Comparison of ENCODE assay signal across 8 cellular contexts in the genomic region with DNA sequence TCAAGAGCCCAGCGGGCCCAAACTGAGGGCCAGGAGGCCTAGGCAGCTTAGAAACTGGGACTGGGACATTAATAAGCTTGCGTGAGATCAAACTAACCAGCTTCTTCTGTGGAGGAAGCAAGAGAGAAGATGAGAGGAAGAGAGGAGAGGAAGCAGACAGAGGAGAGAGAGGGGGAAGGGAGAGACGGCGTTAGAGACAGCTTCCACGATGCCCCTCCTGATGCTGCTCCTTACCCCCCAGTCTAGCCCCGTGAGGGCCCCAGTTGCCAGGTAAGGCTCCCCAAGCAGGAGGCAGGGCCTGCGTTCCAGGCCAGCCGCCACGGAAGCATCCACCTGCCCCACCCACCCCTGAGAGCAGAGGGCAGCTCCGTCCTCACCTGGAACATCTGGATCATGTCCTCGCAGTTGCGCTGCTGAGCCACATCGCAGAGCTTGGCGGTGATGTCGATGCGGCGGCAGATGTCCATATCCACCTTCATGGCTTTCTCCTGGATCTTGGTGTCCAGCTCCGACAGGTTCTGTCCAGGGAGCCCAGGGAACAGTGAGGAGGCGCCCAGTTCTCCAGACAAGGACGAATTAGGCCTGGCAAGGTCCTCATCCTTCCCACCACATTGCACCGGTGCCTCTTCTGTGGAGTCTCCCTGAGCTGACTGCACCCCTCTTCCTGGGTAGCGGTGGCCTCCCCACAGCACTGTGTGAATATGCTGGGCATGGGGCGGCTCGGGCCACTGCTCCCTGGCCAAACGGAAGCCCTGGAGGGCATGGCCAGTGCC. TPM values are rescaled to one million over a fixed set of nuclear protein-coding genes. Genes with fewer than 3 reads are reported as not detected.
A peak's percentile ranks its signal among the peaks of the same experiment; 100 is the strongest.
DNase-seq lines count a peak whose midpoint lies in the region; ATAC-seq, FAIRE-seq and TF ChIP-seq lines count a peak whose summit lies in the region.
"Had no signal": no experiment of that assay in that cellular context is flagged by ENCODE, and none has a peak within 500 bp of the region (broad histone marks: within the 10 kb centered on the region; RNA-seq: fewer than 3 reads in every experiment).

No MANE protein-coding gene starts in this region.

- no peak for FAIRE-seq in RCC 7860 (lab: Jason Lieb, UNC)

- H3K27me3 ChIP-seq in gastroesophageal sphincter, result no peaks in the 10 kb centered on the region
- no peaks in the 10 kb centered on the region for H3K27me3 ChIP-seq in suprapubic skin
- H3K27me3 ChIP-seq: Peyer's patch had no signal

- H3K9me3 ChIP-seq in gastroesophageal sphincter, result no peaks in the 10 kb centered on the region
- H3K9me3 ChIP-seq in suprapubic skin, result no peaks in the 10 kb centered on the region
- H3K9me3 ChIP-seq: Peyer's patch had no signal

- TF ChIP-seq POLR2A in gastroesophageal sphincter (IDR thresholded peaks at IDR 0.05), result no peak
- no peak for TF ChIP-seq POLR2A in suprapubic skin (IDR thresholded peaks at IDR 0.05)

- H3K27ac ChIP-seq in gastroesophageal sphincter, result peak overlapping the region in 3 of 4 donors; percentile 91 to 94 (median 93)
- peak overlapping the region; percentile 28 for H3K27ac ChIP-seq in suprapubic skin

- no peak for ATAC-seq in gastroesophageal sphincter
- ATAC-seq: natural killer cell treated with Interleukin-12 subunit alpha and Interleukin-12 subunit beta and Interleukin-15 and Interleukin-18, amount 100 ng/mL, for 72 hours had no signal

- TF ChIP-seq EP300 in gastroesophageal sphincter (IDR thresholded peaks at IDR 0.05) (no peak), suprapubic skin (IDR thresholded peaks at IDR 0.05) (no peak)

- peak overlapping the region; percentile 29; the same call in 1 of the 2 replicates for H3K4me3 ChIP-seq in WI38 (ENCODE audit: low read depth, low read length)
- H3K4me3 ChIP-seq in gastroesophageal sphincter, result no peak overlapping the region
- H3K4me3 ChIP-seq in suprapubic skin, result no peak overlapping the region
- H3K4me3 ChIP-seq: Peyer's patch had no signal

- no peak for TF ChIP-seq CTCF in WI38 (IDR thresholded peaks at IDR 0.05; ENCODE audit: low read depth, low read length)
- TF ChIP-seq CTCF in gastroesophageal sphincter (IDR thresholded peaks at IDR 0.05), result no peak
- TF ChIP-seq CTCF in suprapubic skin (IDR thresholded peaks at IDR 0.05), result no peak

- DNase-seq in suprapubic skin (ENCODE audit: low spot score in 2 of 2), result no peak
- DNase-seq in T-helper 9 cell, result no peak
- no peak for DNase-seq in RCC 7860 (ENCODE audit: low spot score)
- DNase-seq: NCI-H1436 had no signal

- H3K36me3 ChIP-seq in gastroesophageal sphincter (peaks cover 0 to 54% of the 10 kb centered on the region in 2 donors), suprapubic skin (peaks cover 20% of the 10 kb centered on the region)

- peaks cover 0 to 75% (median 51%) of the 10 kb centered on the region in 3 donors for H3K4me1 ChIP-seq in gastroesophageal sphincter
- peaks cover 61% of the 10 kb centered on the region for H3K4me1 ChIP-seq in suprapubic skin

- WGBS in gastroesophageal sphincter (ENCODE audit: low coverage in 1 of 2), 2 donors, result 74 to 75% methylated on average over 3 to 7 of the region's 25 CpGs
- 65% methylated on average over 10 of the region's 25 CpGs for WGBS in suprapubic skin

RNA-seq across cellular contexts. Expression of a gene that starts 6.3 kb away (rescaled TPM):
- 10 to 100 TPM; 16.9 to 27.4 (median 22.1) TPM for total RNA-seq in gastroesophageal sphincter
- total RNA-seq in suprapubic skin, result 1 to 10 TPM; 1.9 to 5.8 (median 4.3) TPM

RNA-seq across cellular contexts. Expression of a gene that starts 15.2 kb away (rescaled TPM):
- total RNA-seq in gastroesophageal sphincter (1,000 to 10,000 TPM; 1,868 to 3,239 (median 2,463) TPM), suprapubic skin (1,000 to 10,000 TPM; 1,442 to 2,828 (median 1,967) TPM)

RNA-seq across cellular contexts. Expression of a gene that starts 18.5 kb away (rescaled TPM):
- total RNA-seq in gastroesophageal sphincter (10 to 100 TPM; 22.5 to 49.8 (median 26.8) TPM), suprapubic skin (10 to 100 TPM; 34.6 to 62.2 (median 42.3) TPM)

RNA-seq across cellular contexts. Expression of a gene that starts 55.7 kb away (rescaled TPM):
- total RNA-seq in gastroesophageal sphincter (10 to 100 TPM; 21.2 to 28.0 (median 24.8) TPM), suprapubic skin (10 to 100 TPM; 22.6 to 43.2 (median 31.0) TPM)

RNA-seq across cellular contexts. Expression of a gene that starts 56.5 kb away (rescaled TPM):
- total RNA-seq in gastroesophageal sphincter (10 to 100 TPM; 51.0 to 99.3 (median 66.0) TPM), suprapubic skin (10 to 100 TPM; 28.0 to 42.2 (median 37.9) TPM)
